8 cellular contexts compared by ENCODE assay signal in genomic region chr2:219498280-219499057, GRCh38. TPM values are rescaled to one million over a fixed set of nuclear protein-coding genes. Genes with fewer than 3 reads are reported as not detected.
DNase-seq lines count a peak whose midpoint lies in the region; ATAC-seq and TF ChIP-seq lines count a peak whose summit lies in the region.

GMPPA (plus strand) TSS chr2:219498891; CDS start chr2:219499976, 1,085 bp downstream.

- no peaks in the 10 kb centered on the region for H3K79me2 ChIP-seq in H9 (ENCODE audit: insufficient read depth, low read length)

- no peak within 1 kb of the TSS for H3K23ac ChIP-seq in H9 (ENCODE audit: insufficient read length, low read depth, low read length)

- no peak within 1 kb of the TSS for H3K27ac ChIP-seq in H9 (ENCODE audit: insufficient read length, low read depth, low read length)

- DNase-seq in ELR (ENCODE audit: low read depth) (peak; percentile 99), H9 (peak; percentile 99), MG63 (peak; percentile 95), SHP77 treated with DMSO at 0.1 percent for 48 hours (lab: John Stamatoyannopoulos, UW) (peak; percentile 95), fibroblast of pulmonary artery (ENCODE audit: low read depth) (peak; percentile 99)
- peak; percentile 97 for DNase-seq in activated effector memory CD4-positive, alpha-beta T cell treated with anti-CD3 and anti-CD28 coated beads, Interleukin-2, amount 50 U/mL, for 16 hours
- peak; percentile 94 for DNase-seq in natural killer cell treated with Interleukin-12 subunit alpha and Interleukin-12 subunit beta and Interleukin-15 and Interleukin-18, amount 100 ng/mL, for 72 hours (ENCODE audit: low spot score)
- DNase-seq in stimulated activated naive CD8-positive, alpha-beta T cell treated with anti-CD3 and anti-CD28 coated beads, Interleukin-15, Interleukin-2, amounts not matched to agents 100 U/mL and 50 U/mL, for 24 hours = peak; percentile 92

- H3K9me3 Mint-ChIP-seq in H9 = no peaks in the 10 kb centered on the region; a peak in 1 of 5 replicates
- no peaks in the 10 kb centered on the region for H3K9me3 Mint-ChIP-seq in natural killer cell treated with Interleukin-12 subunit alpha and Interleukin-12 subunit beta and Interleukin-15 and Interleukin-18, amount 100 ng/mL, for 72 hours

- H3K56ac ChIP-seq in H9 (ENCODE audit: insufficient read length, low read depth, low read length) = no peak within 1 kb of the TSS

- no peak within 1 kb of the TSS for H3T11ph ChIP-seq in H9 (ENCODE audit: low read length)

- H3K4me1 ChIP-seq in H9 (ENCODE audit: insufficient read depth, low read length) = peaks cover 12% of the 10 kb centered on the region; the same call in 1 of the 2 replicates

- no peak within 1 kb of the TSS for H3K4ac ChIP-seq in H9 (ENCODE audit: low read depth, low read length)

- WGBS in H9 (ENCODE audit: extremely low coverage, insufficient read length, low lambda C conversion rate) = no CpG with 5 or more reads among the region's 49 CpGs

- peak within 1 kb of the TSS; percentile 73 for H3K4me3 ChIP-seq in MG63
- peak within 1 kb of the TSS; percentile 90 for H3K4me3 ChIP-seq in fibroblast of pulmonary artery (replicated peaks; ENCODE audit: low read depth, low read length)

- no peak within 1 kb of the TSS for H3K14ac ChIP-seq in H9 (ENCODE audit: insufficient read depth, low read length)

- H3K4me3 Mint-ChIP-seq in H9 = peak within 1 kb of the TSS; percentile 81 to 96
- H3K4me3 Mint-ChIP-seq in natural killer cell treated with Interleukin-12 subunit alpha and Interleukin-12 subunit beta and Interleukin-15 and Interleukin-18, amount 100 ng/mL, for 72 hours = peak within 1 kb of the TSS; percentile 94

- H3K27ac Mint-ChIP-seq in H9 = peak within 1 kb of the TSS; percentile 83 to 94 (median 93); a peak in 6 of 7 replicates
- H3K27ac Mint-ChIP-seq in natural killer cell treated with Interleukin-12 subunit alpha and Interleukin-12 subunit beta and Interleukin-15 and Interleukin-18, amount 100 ng/mL, for 72 hours = peak within 1 kb of the TSS; percentile 74 to 87

- no peak within 1 kb of the TSS for H3K18ac ChIP-seq in H9 (ENCODE audit: insufficient read length, low read depth, low read length)

- peaks cover 43% of the 10 kb centered on the region for H3K27me3 Mint-ChIP-seq in H9 (ENCODE audit: low read depth)
- H3K27me3 Mint-ChIP-seq in natural killer cell treated with Interleukin-12 subunit alpha and Interleukin-12 subunit beta and Interleukin-15 and Interleukin-18, amount 100 ng/mL, for 72 hours = peaks cover 0 to 15% of the 10 kb centered on the region in 2 donors

- H3K27me3 ChIP-seq in H9 (ENCODE audit: insufficient read depth, low read length) (peaks cover 15% of the 10 kb centered on the region; the same call in 1 of the 2 replicates), MG63 (no peaks in the 10 kb centered on the region)

- peak; percentile 92 to 95 for ATAC-seq in natural killer cell treated with Interleukin-12 subunit alpha and Interleukin-12 subunit beta and Interleukin-15 and Interleukin-18, amount 100 ng/mL, for 72 hours
- peak; percentile 95 for ATAC-seq in stimulated activated naive CD8-positive, alpha-beta T cell treated with anti-CD3 and anti-CD28 coated beads, Interleukin-15, Interleukin-2, amounts not matched to agents 100 U/mL and 50 U/mL, for 24 hours

- TF ChIP-seq CTCF in H9 (conservative IDR thresholded peaks at IDR 0.05) (no peak), fibroblast of pulmonary artery (IDR thresholded peaks at IDR 0.05; ENCODE audit: low read length, missing control alignments) (no peak)

- H2BK20ac ChIP-seq in H9 (ENCODE audit: low read depth, low read length, poor library complexity, severe bottlenecking) = no peak within 1 kb of the TSS

- peaks cover 36 to 52% of the 10 kb centered on the region in 2 experiments for H3K4me1 Mint-ChIP-seq in H9
- peaks cover 26 to 33% of the 10 kb centered on the region in 2 donors for H3K4me1 Mint-ChIP-seq in natural killer cell treated with Interleukin-12 subunit alpha and Interleukin-12 subunit beta and Interleukin-15 and Interleukin-18, amount 100 ng/mL, for 72 hours (ENCODE audit: low read depth in 2 of 2)

- H4K91ac ChIP-seq in H9 (ENCODE audit: insufficient read length, low read depth, low read length) = no peak within 1 kb of the TSS

- no peak within 1 kb of the TSS for H4K5ac ChIP-seq in H9 (ENCODE audit: insufficient read length, low read depth, low read length)

- peaks cover 5% of the 10 kb centered on the region for H4K20me1 ChIP-seq in H9 (ENCODE audit: control insufficient read depth, insufficient read depth, insufficient read length)

- H4K8ac ChIP-seq in H9 (replicated peaks; ENCODE audit: insufficient read length, low read depth, low read length) = no peak within 1 kb of the TSS

- no peak within 1 kb of the TSS for H2BK5ac ChIP-seq in H9 (ENCODE audit: insufficient read length, low read length)

- H3K9ac ChIP-seq in H9 (ENCODE audit: extremely low read depth, insufficient read length, low read length) = peak within 1 kb of the TSS; percentile 74

- no peak within 1 kb of the TSS for H2BK15ac ChIP-seq in H9 (ENCODE audit: low read depth, low read length)

- H3K9me3 ChIP-seq in H9 (ENCODE audit: control insufficient read depth, low read depth, low read length) (no peaks in the 10 kb centered on the region), MG63 (no peaks in the 10 kb centered on the region)

- H3K36me3 Mint-ChIP-seq in H9 (ENCODE audit: insufficient read depth in 1 of 3, low read depth in 3 of 3) = peaks cover under 1 to 3% (median 2%) of the 10 kb centered on the region in 3 experiments; a peak in 6 of 7 replicates
- H3K36me3 Mint-ChIP-seq in natural killer cell treated with Interleukin-12 subunit alpha and Interleukin-12 subunit beta and Interleukin-15 and Interleukin-18, amount 100 ng/mL, for 72 hours = no peaks in the 10 kb centered on the region

- peaks cover 3% of the 10 kb centered on the region; the same call in 1 of the 2 replicates for H3K36me3 ChIP-seq in MG63

- H2AFZ ChIP-seq in H9 (ENCODE audit: low read length) = no peak within 1 kb of the TSS

- H2AK5ac ChIP-seq in H9 (ENCODE audit: insufficient read length, low read length) = no peak within 1 kb of the TSS

- H2BK120ac ChIP-seq in H9 (ENCODE audit: low read depth, low read length, poor library complexity, severe bottlenecking) = no peak within 1 kb of the TSS

- peaks cover 24% of the 10 kb centered on the region for H3K23me2 ChIP-seq in H9 (ENCODE audit: insufficient read length, low read depth, low read length, poor library complexity, severe bottlenecking)

- H2BK12ac ChIP-seq in H9 (ENCODE audit: insufficient read length, low read depth, low read length) = no peak within 1 kb of the TSS

- H3K79me1 ChIP-seq in H9 (ENCODE audit: insufficient read depth, low read depth, low read length, poor library complexity, severe bottlenecking) = no peaks in the 10 kb centered on the region

- H3K4me2 ChIP-seq in H9 (ENCODE audit: insufficient read depth, insufficient read length, low read length) = peak within 1 kb of the TSS; percentile 85

RNA-seq across cellular contexts. Expression of gene GMPPA, which starts in this region (rescaled TPM):
- 32.0 and 34.5 TPM in 2 replicates for total RNA-seq in H9 (2021)
- 61.4 and 89.6 TPM in 2 replicates for total RNA-seq in MG63 (2014; rRNA removed; shearing (Covaris generic); ENCODE audit: low replicate concordance)
- 10 to 100 TPM; 55.5 to 67.1 TPM for total RNA-seq in natural killer cell treated with Interleukin-12 subunit alpha and Interleukin-12 subunit beta and Interleukin-15 and Interleukin-18, amount 100 ng/mL, for 72 hours
